Comparison of ENCODE assay signal across 1 cellular context in the genomic region with DNA sequence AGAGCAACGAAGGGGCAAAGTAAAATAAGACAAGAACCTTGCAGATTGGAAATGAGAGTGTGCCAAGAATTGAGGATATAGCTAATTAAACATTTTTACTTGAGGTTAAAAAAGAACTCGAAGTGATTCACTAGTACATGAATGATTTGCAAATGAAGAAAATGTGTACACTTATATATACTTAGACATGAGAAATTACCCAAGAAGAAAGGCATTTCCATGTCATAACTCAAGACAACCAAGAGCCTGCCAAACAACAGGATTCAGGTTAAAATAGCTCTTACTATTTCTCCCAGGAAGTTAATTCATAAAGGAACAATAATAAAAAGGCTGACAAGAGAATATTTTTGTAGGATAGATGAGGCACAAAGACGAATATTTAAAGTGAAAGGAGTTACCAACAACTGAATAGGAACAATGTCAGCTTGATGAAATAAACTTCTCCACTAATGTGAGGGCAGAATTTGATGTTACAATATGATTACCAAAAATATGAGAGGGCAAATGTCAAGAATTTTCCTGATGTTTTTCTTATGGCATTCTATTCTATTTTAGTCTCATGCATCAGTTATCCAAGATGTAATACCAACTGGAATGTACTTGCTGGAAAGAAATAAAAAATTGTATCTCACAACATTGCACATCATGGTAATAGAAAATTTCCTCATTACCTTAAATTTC.
TF ChIP-seq lines count a peak whose summit lies in the region.

No MANE protein-coding gene starts in this region.

TF ChIP-seq in SK-N-SH, 30 proteins besides CTCF, POLR2A, EP300 and RAD21:
- TF ChIP-seq, protein P1, sequence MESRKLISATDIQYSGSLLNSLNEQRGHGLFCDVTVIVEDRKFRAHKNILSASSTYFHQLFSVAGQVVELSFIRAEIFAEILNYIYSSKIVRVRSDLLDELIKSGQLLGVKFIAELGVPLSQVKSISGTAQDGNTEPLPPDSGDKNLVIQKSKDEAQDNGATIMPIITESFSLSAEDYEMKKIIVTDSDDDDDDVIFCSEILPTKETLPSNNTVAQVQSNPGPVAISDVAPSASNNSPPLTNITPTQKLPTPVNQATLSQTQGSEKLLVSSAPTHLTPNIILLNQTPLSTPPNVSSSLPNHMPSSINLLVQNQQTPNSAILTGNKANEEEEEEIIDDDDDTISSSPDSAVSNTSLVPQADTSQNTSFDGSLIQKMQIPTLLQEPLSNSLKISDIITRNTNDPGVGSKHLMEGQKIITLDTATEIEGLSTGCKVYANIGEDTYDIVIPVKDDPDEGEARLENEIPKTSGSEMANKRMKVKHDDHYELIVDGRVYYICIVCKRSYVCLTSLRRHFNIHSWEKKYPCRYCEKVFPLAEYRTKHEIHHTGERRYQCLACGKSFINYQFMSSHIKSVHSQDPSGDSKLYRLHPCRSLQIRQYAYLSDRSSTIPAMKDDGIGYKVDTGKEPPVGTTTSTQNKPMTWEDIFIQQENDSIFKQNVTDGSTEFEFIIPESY (IDR thresholded peaks at IDR 0.05; ENCODE audit: borderline replicate concordance, low read depth) = 0 out of 2 replicates have a peak, but pooled peaks have one; percentile 14
- peak; percentile 62; the same call in 1 of the 2 replicates for TF ChIP-seq FOXM1 (IDR thresholded peaks at IDR 0.05; ENCODE audit: low read depth)
- peak; percentile 76 for TF ChIP-seq TCF12 (IDR thresholded peaks at IDR 0.05)
- peak; percentile 47 for TF ChIP-seq JUND (IDR thresholded peaks at IDR 0.05)
- peak; percentile 93 for TF ChIP-seq TEAD4 (IDR thresholded peaks at IDR 0.05; ENCODE audit: borderline replicate concordance, insufficient read depth)
- TF ChIP-seq RXRA (IDR thresholded peaks at IDR 0.05; ENCODE audit: borderline replicate concordance, low read depth) = no peak; the same call in none of the 2 replicates
- peak; percentile 9; the same call in 1 of the 2 replicates for TF ChIP-seq GABPA (IDR thresholded peaks at IDR 0.05; ENCODE audit: low read depth)
- peak; percentile 5; the same call in 1 of the 2 replicates for TF ChIP-seq FOSL2 (IDR thresholded peaks at IDR 0.05; ENCODE audit: borderline replicate concordance, low read depth)
- TF ChIP-seq MEF2A (IDR thresholded peaks at IDR 0.05; ENCODE audit: borderline replicate concordance, low read depth) = peak; percentile 97
- TF ChIP-seq POLR2AphosphoS5 (IDR thresholded peaks at IDR 0.05; ENCODE audit: low read depth, low read length) = no peak
TF ChIP-seq in SK-N-SH: peak in this region for 8.
